12 cellular contexts compared by ENCODE assay signal in the genomic region with DNA sequence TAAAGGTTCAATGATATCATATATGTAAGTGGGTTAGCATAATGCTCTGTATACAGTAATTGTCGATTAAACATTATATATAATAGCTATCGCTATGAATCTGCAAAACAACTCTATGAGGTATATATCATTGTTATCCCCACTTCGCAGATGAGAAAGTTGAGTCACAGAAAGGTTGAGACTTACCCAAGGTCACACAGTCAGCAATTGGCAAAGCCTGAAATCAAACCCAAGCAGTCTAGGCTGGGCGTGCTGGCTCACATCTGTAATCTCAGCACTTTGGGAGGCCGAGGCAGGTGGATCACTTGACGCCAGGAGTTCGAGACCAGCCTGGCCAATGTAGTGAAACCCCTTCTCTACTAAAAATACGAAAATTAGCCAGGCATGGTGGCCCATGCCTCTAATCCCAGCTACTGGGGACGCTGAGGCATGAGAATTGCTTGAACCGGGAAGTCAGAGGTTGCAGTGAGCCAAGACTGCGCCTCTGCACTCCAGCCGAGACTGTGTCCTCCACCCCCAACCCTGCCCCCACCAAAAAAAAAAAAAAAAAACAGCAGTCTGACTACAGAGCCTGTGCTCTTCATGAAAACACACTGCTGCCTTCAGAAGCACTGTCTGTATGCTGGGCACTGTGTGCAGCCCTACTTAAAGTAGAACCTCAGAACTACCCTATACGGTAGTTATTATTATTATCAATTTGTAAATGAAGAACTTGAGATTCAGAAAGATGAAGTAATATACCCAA. TPM values are rescaled to one million over a fixed set of nuclear protein-coding genes. Genes with fewer than 3 reads are reported as not detected.
DNase-seq lines count a peak whose midpoint lies in the region; ATAC-seq and TF ChIP-seq lines count a peak whose summit lies in the region.
"Had no signal": no experiment of that assay in that cellular context is flagged by ENCODE, and none has a peak within 500 bp of the region (broad histone marks: within the 10 kb centered on the region; RNA-seq: fewer than 3 reads in every experiment).

No MANE protein-coding gene starts in this region.

- no peaks in the 10 kb centered on the region for H3K27me3 ChIP-seq in NT2/D1 (ENCODE audit: insufficient read depth, insufficient read length)
- H3K27me3 ChIP-seq in dorsolateral prefrontal cortex = no peaks in the 10 kb centered on the region

- H3K9me3 ChIP-seq in ES-I3 (ENCODE audit: control insufficient read depth, insufficient read depth, low read length) (no peaks in the 10 kb centered on the region), NT2/D1 (ENCODE audit: insufficient read depth, low read length) (no peaks in the 10 kb centered on the region)

- no peak for ATAC-seq in GM18873 (IDR thresholded peaks at IDR 0.05; ENCODE audit: low FRiP score, unreplicated experiment)
- ATAC-seq: esophagus mucosa had no signal

- H3K4me3 ChIP-seq in NT2/D1 (ENCODE audit: insufficient read length, low read depth) = peak overlapping the region; percentile 78
- H3K4me3 ChIP-seq in dorsolateral prefrontal cortex = peak overlapping the region in 43 of 59 donors; percentile 56 to 94 (median 79)

- peaks cover 33% of the 10 kb centered on the region for H3K4me1 Mint-ChIP-seq in neural crest cell

- DNase-seq in NT2/D1 (ENCODE audit: low read depth, low spot score) (no peak), dorsolateral prefrontal cortex (no peak), neural crest cell (ENCODE audit: low read depth, low spot score) (no peak), G401 (ENCODE audit: low spot score) (no peak), NCI-H2107 (lab: John Stamatoyannopoulos, UW) (no peak), 8988T (no peak)
- DNase-seq: activated effector memory CD4-positive, alpha-beta T cell treated with anti-CD3 and anti-CD28 coated beads, Interleukin-2, amount 50 U/mL, for 16 hours; NCI-H1694; SHP77 treated with DMSO at 0.1 percent for 48 hours had no signal

- H3K4me1 ChIP-seq in ES-I3 (ENCODE audit: insufficient read depth, low read length) (peaks cover 13% of the 10 kb centered on the region; the same call in 1 of the 2 replicates), NT2/D1 (ENCODE audit: insufficient read depth, insufficient read length) (no peaks in the 10 kb centered on the region)

- H3K27ac Mint-ChIP-seq in neural crest cell (ENCODE audit: unreplicated experiment) = peak overlapping the region; percentile 35

- in situ Hi-C loops in G401 (cut with HindIII; ENCODE audit: low sequenced_read_pairs) = no loop called here

- H3K4me3 Mint-ChIP-seq in neural crest cell = peak overlapping the region; percentile 99

- H3K9ac ChIP-seq in ES-I3 (ENCODE audit: low read depth, low read length) = peak overlapping the region; percentile 74; the same call in 1 of the 2 replicates
- H3K9ac ChIP-seq in NT2/D1 (ENCODE audit: insufficient read length, low read depth) = peak overlapping the region; percentile 76

- no peaks in the 10 kb centered on the region for H3K27me3 Mint-ChIP-seq in neural crest cell (ENCODE audit: low read depth)

- intact Hi-C loops in dorsolateral prefrontal cortex (cut with DNase I) = loop anchor here in 1 of 2 donors (2.0 kb wide), 1 partner anchor 16 kb away; no protein-coding TSS in a partner anchor

- H3K9me3 Mint-ChIP-seq in neural crest cell = no peaks in the 10 kb centered on the region

- TF ChIP-seq CTCF in dorsolateral prefrontal cortex (IDR thresholded peaks at IDR 0.05 in 54 of 56, conservative IDR thresholded peaks at IDR 0.05 in 2 of 56; ENCODE audit: low read depth in 1 of 56, partially characterized antibody in 56 of 56) (no peak), neural crest cell (conservative IDR thresholded peaks at IDR 0.05) (no peak)

- peak overlapping the region in 15 of 59 donors; percentile 82 to 98 (median 93) for H3K27ac ChIP-seq in dorsolateral prefrontal cortex

- H3K36me3 Mint-ChIP-seq in neural crest cell (ENCODE audit: low read depth) = peaks cover 3% of the 10 kb centered on the region

- H3K36me3 ChIP-seq in ES-I3 (ENCODE audit: insufficient read depth, low read length) = no peaks in the 10 kb centered on the region
- peaks cover 31% of the 10 kb centered on the region for H3K36me3 ChIP-seq in NT2/D1 (ENCODE audit: insufficient read depth, insufficient read length, low read length)

RNA-seq across cellular contexts. Expression of gene HSPBP1, which starts 1.3 kb away (rescaled TPM):
- total RNA-seq in dorsolateral prefrontal cortex (10 to 100 TPM; 32.1 to 75.7 (median 48.3) TPM), neural crest cell (53.8 and 54.7 TPM in 2 replicates)
- total RNA-seq in G401 (2014; rRNA removed; shearing (Covaris generic)) = 74.4 and 89.1 TPM in 2 replicates

RNA-seq across cellular contexts. Expression of gene BRSK1, which starts 5.2 kb away (rescaled TPM):
- total RNA-seq in dorsolateral prefrontal cortex = 100 to 1,000 TPM; 186 to 446 (median 306) TPM
- 50.0 and 50.7 TPM in 2 replicates for total RNA-seq in neural crest cell
- total RNA-seq in G401 (2014; rRNA removed; shearing (Covaris generic)) = 8.9 and 18.3 TPM in 2 replicates

RNA-seq across cellular contexts. Expression of gene PPP6R1, which starts 19.7 kb away (rescaled TPM):
- 100 to 1,000 TPM in 40 of 120 experiments, 10 to 100 TPM in 80; 67.4 to 169 (median 95.4) TPM for total RNA-seq in dorsolateral prefrontal cortex
- 71.2 and 73.1 TPM in 2 replicates for total RNA-seq in neural crest cell
- 104 and 109 TPM in 2 replicates for total RNA-seq in G401 (2014; rRNA removed; shearing (Covaris generic))

RNA-seq across cellular contexts. Expression of gene TMEM150B, which starts 46.6 kb away (rescaled TPM):
- total RNA-seq in dorsolateral prefrontal cortex = 1 to 10 TPM in 22 of 120 experiments, under 1 TPM in 21, not detected in 77; 0.36 to 4.6 (median 1.0) TPM
- total RNA-seq in neural crest cell = not detected in 2 replicates
- total RNA-seq in G401 (2014; rRNA removed; shearing (Covaris generic)) = 1.9 TPM in 1 of 2 replicates, not detected in the other
- total RNA-seq: esophagus mucosa had no signal

RNA-seq across cellular contexts. Expression of gene TMEM86B, which starts 50.0 kb away (rescaled TPM):
- total RNA-seq in dorsolateral prefrontal cortex (10 to 100 TPM in 26 of 120 experiments, 1 to 10 TPM in 94; 3.7 to 14.4 (median 8.2) TPM), neural crest cell (4.9 and 5.8 TPM in 2 replicates)
- total RNA-seq in G401 (2014; rRNA removed; shearing (Covaris generic)) = 0.62 and 1.5 TPM in 2 replicates
